ENCODE assay signal across 9 cellular contexts in genomic region chr19:16456652-16457194, GRCh38. TPM values are rescaled to one million over a fixed set of nuclear protein-coding genes. Genes with fewer than 3 reads are reported as not detected.
DNase-seq lines count a peak whose midpoint lies in the region; ATAC-seq and TF ChIP-seq lines count a peak whose summit lies in the region.
"Had no signal": no experiment of that assay in that cellular context is flagged by ENCODE, and none has a peak within 500 bp of the region (broad histone marks: within the 10 kb centered on the region; RNA-seq: fewer than 3 reads in every experiment).

No MANE protein-coding gene starts in this region.

- no peaks in the 10 kb centered on the region for H3K27me3 Mint-ChIP-seq in MCF 10A (ENCODE audit: insufficient read depth, unreplicated experiment)
- no peaks in the 10 kb centered on the region for H3K27me3 Mint-ChIP-seq in activated naive CD8-positive, alpha-beta T cell treated with anti-CD3 and anti-CD28 coated beads, Interleukin-2, amount 10 ng/mL, durations not matched to agents 7 days and 5 days
- H3K27me3 Mint-ChIP-seq in memory B cell: no peaks in the 10 kb centered on the region
- H3K27me3 Mint-ChIP-seq in activated CD8-positive, alpha-beta memory T cell treated with anti-CD3 and anti-CD28 coated beads, Interleukin-2, amount 10 ng/mL, durations not matched to agents 7 days and 5 days: no peaks in the 10 kb centered on the region

- H3K36me3 Mint-ChIP-seq in MCF 10A (ENCODE audit: insufficient read depth, unreplicated experiment) (peaks cover 9% of the 10 kb centered on the region), memory B cell (peaks cover 4% of the 10 kb centered on the region)
- peaks cover 2% of the 10 kb centered on the region for H3K36me3 Mint-ChIP-seq in activated naive CD8-positive, alpha-beta T cell treated with anti-CD3 and anti-CD28 coated beads, Interleukin-2, amount 10 ng/mL, durations not matched to agents 7 days and 5 days
- peaks cover 3% of the 10 kb centered on the region for H3K36me3 Mint-ChIP-seq in activated CD8-positive, alpha-beta memory T cell treated with anti-CD3 and anti-CD28 coated beads, Interleukin-2, amount 10 ng/mL, durations not matched to agents 7 days and 5 days

- H3K4me3 ChIP-seq in breast epithelium: peak overlapping the region in 1 of 3 donors; percentile 53
- H3K4me3 ChIP-seq in transverse colon: no peak overlapping the region

- no peak for ATAC-seq in activated naive CD8-positive, alpha-beta T cell treated with anti-CD3 and anti-CD28 coated beads, Interleukin-2, amount 10 ng/mL, durations not matched to agents 7 days and 5 days (ENCODE audit: low read depth)
- ATAC-seq in memory B cell (ENCODE audit: low read depth) (peak; percentile 47), GM19463 (IDR thresholded peaks at IDR 0.05; ENCODE audit: unreplicated experiment) (no peak)
- ATAC-seq in activated CD8-positive, alpha-beta memory T cell treated with anti-CD3 and anti-CD28 coated beads, Interleukin-2, amount 10 ng/mL, durations not matched to agents 7 days and 5 days: no peak

- CTCF ChIA-PET in MCF 10A (lab: Yijun Ruan, JAX): interaction anchor here (1.3 kb wide), 1 partner anchor 11 kb away, joined by 4 read pairs; no protein-coding TSS in a partner anchor
- CTCF ChIA-PET in activated CD8-positive, alpha-beta memory T cell treated with anti-CD3 and anti-CD28 coated beads, Interleukin-2, amount 10 ng/mL, durations not matched to agents 7 days and 5 days (lab: Charles Lee): interaction anchor here (0.6 kb wide), 1 partner anchor 1146 kb away, joined by 3 read pairs; no protein-coding TSS in a partner anchor

- DNase-seq in MCF 10A (ENCODE audit: unreplicated experiment) (no peak), breast epithelium (ENCODE audit: low spot score in 2 of 2) (no peak), memory B cell (ENCODE audit: low spot score in 2 of 2) (no peak), transverse colon (no peak), NCI-H1436 (lab: John Stamatoyannopoulos, UW) (no peak)
- DNase-seq in activated naive CD8-positive, alpha-beta T cell treated with anti-CD3 and anti-CD28 coated beads, Interleukin-2, amount 10 ng/mL, durations not matched to agents 7 days and 5 days: no peak
- no peak for DNase-seq in activated CD8-positive, alpha-beta memory T cell treated with anti-CD3 and anti-CD28 coated beads, Interleukin-2, amount 10 ng/mL, durations not matched to agents 7 days and 5 days

- 63 to 94% methylated on average over 4 to 11 of the region's 11 CpGs for WGBS in transverse colon (ENCODE audit: low coverage in 1 of 2), 2 donors

- H3K27me3 ChIP-seq in breast epithelium (no peaks in the 10 kb centered on the region), transverse colon (no peaks in the 10 kb centered on the region)

- no peak for TF ChIP-seq EP300 in transverse colon (IDR thresholded peaks at IDR 0.05; ENCODE audit: low read depth)

- no peak for TF ChIP-seq CTCF in MCF 10A (IDR thresholded peaks at IDR 0.05; ENCODE audit: unreplicated experiment)
- TF ChIP-seq CTCF in breast epithelium (IDR thresholded peaks at IDR 0.05): no peak
- TF ChIP-seq CTCF in transverse colon (IDR thresholded peaks at IDR 0.05): no peak

- peak overlapping the region in 1 of 2 donors; percentile 67 for H3K27ac ChIP-seq in breast epithelium
- peak overlapping the region in 3 of 4 donors; percentile 14 to 59 (median 49) for H3K27ac ChIP-seq in transverse colon
- H3K27ac ChIP-seq: C4-2B had no signal

- H3K36me3 ChIP-seq in breast epithelium: no peaks in the 10 kb centered on the region
- no peaks in the 10 kb centered on the region for H3K36me3 ChIP-seq in transverse colon

- POLR2A ChIA-PET in MCF 10A (lab: Yijun Ruan, JAX): interaction anchor here (1.1 kb wide), 1 partner anchor 14 kb away, joined by 3 read pairs; no protein-coding TSS in a partner anchor
- POLR2A ChIA-PET in activated naive CD8-positive, alpha-beta T cell treated with anti-CD3 and anti-CD28 coated beads, Interleukin-2, amount 10 ng/mL, durations not matched to agents 7 days and 5 days (lab: Charles Lee): no interaction called here

- H3K9me3 Mint-ChIP-seq in MCF 10A (ENCODE audit: unreplicated experiment): no peaks in the 10 kb centered on the region
- H3K9me3 Mint-ChIP-seq in activated naive CD8-positive, alpha-beta T cell treated with anti-CD3 and anti-CD28 coated beads, Interleukin-2, amount 10 ng/mL, durations not matched to agents 7 days and 5 days: no peaks in the 10 kb centered on the region
- H3K9me3 Mint-ChIP-seq in memory B cell: no peaks in the 10 kb centered on the region
- H3K9me3 Mint-ChIP-seq in activated CD8-positive, alpha-beta memory T cell treated with anti-CD3 and anti-CD28 coated beads, Interleukin-2, amount 10 ng/mL, durations not matched to agents 7 days and 5 days (ENCODE audit: low read depth): no peaks in the 10 kb centered on the region

- no peak for TF ChIP-seq POLR2A in breast epithelium (IDR thresholded peaks at IDR 0.05)
- no peak for TF ChIP-seq POLR2A in transverse colon (IDR thresholded peaks at IDR 0.05)

- in situ Hi-C loops in transverse colon (cut with MboI; ENCODE audit: low pct_ligation_motif_present in 1 of 4, low pct_unique_long_range_greater_than_20kb in 1 of 4, low sequenced_read_pairs in 3 of 4): no loop called here

- H3K4me1 Mint-ChIP-seq in MCF 10A (ENCODE audit: insufficient read depth, unreplicated experiment) (peaks cover 24% of the 10 kb centered on the region), memory B cell (peaks cover 49% of the 10 kb centered on the region)
- peaks cover 17% of the 10 kb centered on the region for H3K4me1 Mint-ChIP-seq in activated naive CD8-positive, alpha-beta T cell treated with anti-CD3 and anti-CD28 coated beads, Interleukin-2, amount 10 ng/mL, durations not matched to agents 7 days and 5 days
- peaks cover 18% of the 10 kb centered on the region for H3K4me1 Mint-ChIP-seq in activated CD8-positive, alpha-beta memory T cell treated with anti-CD3 and anti-CD28 coated beads, Interleukin-2, amount 10 ng/mL, durations not matched to agents 7 days and 5 days

- peaks cover 8 to 9% of the 10 kb centered on the region in 2 donors for H3K4me1 ChIP-seq in breast epithelium
- peaks cover 20 to 43% (median 32%) of the 10 kb centered on the region in 4 donors for H3K4me1 ChIP-seq in transverse colon

- H3K27ac Mint-ChIP-seq in MCF 10A (ENCODE audit: low read depth, unreplicated experiment): peak overlapping the region; percentile 1
- peak overlapping the region; percentile 65 for H3K27ac Mint-ChIP-seq in activated naive CD8-positive, alpha-beta T cell treated with anti-CD3 and anti-CD28 coated beads, Interleukin-2, amount 10 ng/mL, durations not matched to agents 7 days and 5 days
- H3K27ac Mint-ChIP-seq in memory B cell: peak overlapping the region; percentile 71
- no peak overlapping the region for H3K27ac Mint-ChIP-seq in activated CD8-positive, alpha-beta memory T cell treated with anti-CD3 and anti-CD28 coated beads, Interleukin-2, amount 10 ng/mL, durations not matched to agents 7 days and 5 days

- intact Hi-C loops in MCF 10A (cut with micrococcal nuclease): no loop called here
- intact Hi-C loops in breast epithelium (cut with DNase I; ENCODE audit: low total_unique reads): no loop called here
- intact Hi-C loops in transverse colon (cut with DNase I; ENCODE audit: low total_unique reads): no loop called here

- H3K9me3 ChIP-seq in breast epithelium (no peaks in the 10 kb centered on the region), transverse colon (no peaks in the 10 kb centered on the region)

- no TSS peak for BruUV-seq in MCF 10A (replicated peaks; lab: Mats Ljungman, UMichigan)

- H3K4me3 Mint-ChIP-seq in MCF 10A (ENCODE audit: unreplicated experiment): peak overlapping the region; percentile 44
- H3K4me3 Mint-ChIP-seq in activated naive CD8-positive, alpha-beta T cell treated with anti-CD3 and anti-CD28 coated beads, Interleukin-2, amount 10 ng/mL, durations not matched to agents 7 days and 5 days: no peak overlapping the region
- H3K4me3 Mint-ChIP-seq in memory B cell: peak overlapping the region; percentile 71
- H3K4me3 Mint-ChIP-seq in activated CD8-positive, alpha-beta memory T cell treated with anti-CD3 and anti-CD28 coated beads, Interleukin-2, amount 10 ng/mL, durations not matched to agents 7 days and 5 days: no peak overlapping the region

RNA-seq across cellular contexts. Expression of gene EPS15L1, which starts 15.0 kb away (rescaled TPM):
- 33.7 and 38.7 TPM in 2 replicates for total RNA-seq in MCF 10A (2022)
- total RNA-seq in breast epithelium: 10 to 100 TPM; 17.3 to 40.2 (median 31.8) TPM
- 10 to 100 TPM; 40.0 to 41.7 TPM for total RNA-seq in activated naive CD8-positive, alpha-beta T cell treated with anti-CD3 and anti-CD28 coated beads, Interleukin-2, amount 10 ng/mL, durations not matched to agents 7 days and 5 days
- total RNA-seq in transverse colon: 10 to 100 TPM; 25.0 to 54.2 (median 38.0) TPM
- total RNA-seq in activated CD8-positive, alpha-beta memory T cell treated with anti-CD3 and anti-CD28 coated beads, Interleukin-2, amount 10 ng/mL, durations not matched to agents 7 days and 5 days: 10 to 100 TPM; 40.7 to 42.6 TPM

RNA-seq across cellular contexts. Expression of gene CALR3, which starts 39.2 kb away (rescaled TPM):
- not detected in 2 replicates for total RNA-seq in MCF 10A (2022)
- not detected for total RNA-seq in breast epithelium
- total RNA-seq in activated naive CD8-positive, alpha-beta T cell treated with anti-CD3 and anti-CD28 coated beads, Interleukin-2, amount 10 ng/mL, durations not matched to agents 7 days and 5 days: not detected
- total RNA-seq in transverse colon: not detected
- total RNA-seq in activated CD8-positive, alpha-beta memory T cell treated with anti-CD3 and anti-CD28 coated beads, Interleukin-2, amount 10 ng/mL, durations not matched to agents 7 days and 5 days: not detected

RNA-seq across cellular contexts. Expression of gene C19orf44, which starts 39.5 kb away (rescaled TPM):
- 9.0 and 9.2 TPM in 2 replicates for total RNA-seq in MCF 10A (2022)
- 10 to 100 TPM in 1 of 3 donors, 1 to 10 TPM in 2; 5.9 to 11.1 (median 6.4) TPM for total RNA-seq in breast epithelium
- total RNA-seq in activated naive CD8-positive, alpha-beta T cell treated with anti-CD3 and anti-CD28 coated beads, Interleukin-2, amount 10 ng/mL, durations not matched to agents 7 days and 5 days: 1 to 10 TPM; 3.0 to 3.3 TPM
- 1 to 10 TPM in 2 of 4 donors, under 1 TPM in 2; 0.20 to 6.7 (median 1.6) TPM for total RNA-seq in transverse colon
- total RNA-seq in activated CD8-positive, alpha-beta memory T cell treated with anti-CD3 and anti-CD28 coated beads, Interleukin-2, amount 10 ng/mL, durations not matched to agents 7 days and 5 days: 1 to 10 TPM; 3.5 to 3.6 TPM

Comparison
In these comparisons a context has a peak if more than half of its experiments do, and no peak if none do; other contexts are left out.
1. H3K4me3 Mint-ChIP-seq: peak in MCF 10A (single experiment) and memory B cell (single experiment); none in activated naive CD8-positive, alpha-beta T cell treated with anti-CD3 and anti-CD28 coated beads, Interleukin-2, amount 10 ng/mL, durations not matched to agents 7 days and 5 days (single experiment) and activated CD8-positive, alpha-beta memory T cell treated with anti-CD3 and anti-CD28 coated beads, Interleukin-2, amount 10 ng/mL, durations not matched to agents 7 days and 5 days (single experiment).